25 cellular contexts compared by ENCODE assay signal in the genomic region with DNA sequence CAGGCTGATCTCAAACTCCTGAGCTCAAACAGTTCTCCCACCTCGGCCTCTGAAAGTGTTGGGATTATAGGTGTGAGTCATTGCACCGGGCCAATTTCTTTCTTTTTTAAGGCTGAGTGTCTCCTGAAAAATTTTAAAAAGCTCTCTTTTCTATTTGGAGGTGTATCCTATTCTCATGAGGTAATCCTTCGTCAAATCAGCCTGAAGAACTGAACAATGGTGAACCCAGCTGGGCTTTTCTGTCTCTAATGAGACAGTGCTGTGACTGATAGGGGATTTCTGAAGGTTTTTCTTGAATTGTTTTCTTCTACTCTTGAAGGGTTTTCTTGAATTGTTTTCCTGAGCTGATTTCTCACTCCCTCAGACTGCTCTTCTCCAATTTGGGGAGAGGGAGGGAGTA. TPM values are rescaled to one million over a fixed set of nuclear protein-coding genes. Genes with fewer than 3 reads are reported as not detected.
A peak's percentile ranks its signal among the peaks of the same experiment; 100 is the strongest.
DNase-seq lines count a peak whose midpoint lies in the region; ATAC-seq and TF ChIP-seq lines count a peak whose summit lies in the region.
"Had no signal": no experiment of that assay in that cellular context is flagged by ENCODE, and none has a peak within 500 bp of the region (broad histone marks: within the 10 kb centered on the region; RNA-seq: fewer than 3 reads in every experiment).

No MANE protein-coding gene starts in this region.

- peak overlapping the region; percentile 82 for H3K27ac Mint-ChIP-seq in endodermal cell
- H3K27ac Mint-ChIP-seq: HFFc6 had no signal

- H3K9me3 Mint-ChIP-seq in endodermal cell = peaks cover 8% of the 10 kb centered on the region
- H3K9me3 Mint-ChIP-seq: CD8-positive, alpha-beta memory T cell; HFFc6 had no signal

- H2BK5ac ChIP-seq in mesendoderm (ENCODE audit: low read length) = no peak overlapping the region

- H3K9ac ChIP-seq in NT2/D1 (ENCODE audit: insufficient read length, low read depth) (no peak overlapping the region), endodermal cell (ENCODE audit: extremely low read depth, low read length, poor library complexity, severe bottlenecking) (peak overlapping the region; percentile 12), mesendoderm (ENCODE audit: low read length) (no peak overlapping the region)

- H3K36me3 ChIP-seq in NT2/D1 (ENCODE audit: insufficient read depth, insufficient read length, low read length) (no peaks in the 10 kb centered on the region), endodermal cell (ENCODE audit: control insufficient read depth, insufficient read depth, low read length) (no peaks in the 10 kb centered on the region), mesendoderm (ENCODE audit: control insufficient read depth, insufficient read depth, low read length) (no peaks in the 10 kb centered on the region)
- H3K36me3 ChIP-seq: Peyer's patch, SJCRH30 had no signal

- no peak overlapping the region for H4K5ac ChIP-seq in mesendoderm (ENCODE audit: low read length)

- peaks cover 25% of the 10 kb centered on the region for H3K4me1 Mint-ChIP-seq in endodermal cell
- H3K4me1 Mint-ChIP-seq: CD8-positive, alpha-beta memory T cell had no signal

- no peak overlapping the region for H3K18ac ChIP-seq in mesendoderm (ENCODE audit: low read length)

- H3K79me1 ChIP-seq in mesendoderm (ENCODE audit: low read length) = no peaks in the 10 kb centered on the region

- 26 to 27% methylated on average over 2 to 3 of the region's 3 CpGs for WGBS in endodermal cell (ENCODE audit: insufficient coverage in 1 of 2, insufficient read length in 1 of 2), 2 experiments
- WGBS in mesendoderm (ENCODE audit: extremely low coverage, insufficient coverage, low lambda C conversion rate) = no CpG with 5 or more reads among the region's 3 CpGs

- no peak overlapping the region for H3K4ac ChIP-seq in mesendoderm (ENCODE audit: low read depth, low read length)

- H3K36me3 Mint-ChIP-seq in endodermal cell (ENCODE audit: low read depth) = no peaks in the 10 kb centered on the region

- no peak overlapping the region for H3K56ac ChIP-seq in mesendoderm (ENCODE audit: low read length)

- no peak overlapping the region for H2AK5ac ChIP-seq in mesendoderm (ENCODE audit: low read length)

- no peaks in the 10 kb centered on the region for H3K79me2 ChIP-seq in mesendoderm (ENCODE audit: control insufficient read depth, insufficient read depth, low read length)

- H4K8ac ChIP-seq in mesendoderm (ENCODE audit: low read depth, low read length) = peak overlapping the region; percentile 28

- H3K4me1 ChIP-seq in NT2/D1 (ENCODE audit: insufficient read depth, insufficient read length) = peaks cover 2% of the 10 kb centered on the region
- no peaks in the 10 kb centered on the region for H3K4me1 ChIP-seq in endodermal cell (ENCODE audit: control insufficient read depth, insufficient read depth, low read length)
- no peaks in the 10 kb centered on the region for H3K4me1 ChIP-seq in mesendoderm (ENCODE audit: control insufficient read depth, low read depth, low read length)
- H3K4me1 ChIP-seq: Peyer's patch, SJCRH30 had no signal

- H3K23ac ChIP-seq in mesendoderm (ENCODE audit: low read length) = no peak overlapping the region

- no peak overlapping the region for H3K4me2 ChIP-seq in mesendoderm (ENCODE audit: low read length)

- H3K27me3 Mint-ChIP-seq in endodermal cell (ENCODE audit: insufficient read depth) = no peaks in the 10 kb centered on the region

- H3K9me3 ChIP-seq in NT2/D1 (ENCODE audit: insufficient read depth, low read length) (peaks cover 9% of the 10 kb centered on the region; the same call in 1 of the 2 replicates), endodermal cell (ENCODE audit: control insufficient read depth, low read length) (peaks cover 9% of the 10 kb centered on the region)
- H3K9me3 ChIP-seq: Peyer's patch had no signal

- H3K4me3 ChIP-seq in GM12865 (ENCODE audit: low read depth, low read length) = no peak overlapping the region
- H3K4me3 ChIP-seq in NT2/D1 (ENCODE audit: insufficient read length, low read depth) = no peak overlapping the region
- H3K4me3 ChIP-seq in endodermal cell (ENCODE audit: low read length) = peak overlapping the region; percentile 44
- no peak overlapping the region for H3K4me3 ChIP-seq in mesendoderm (ENCODE audit: low read length)
- H3K4me3 ChIP-seq: Peyer's patch, SJCRH30 had no signal

- H3K27ac ChIP-seq in endodermal cell (ENCODE audit: low read depth, low read length) (peak overlapping the region; percentile 0), mesendoderm (ENCODE audit: low read depth, low read length) (peak overlapping the region; percentile 80)
- H3K27ac ChIP-seq: Peyer's patch, SJCRH30 had no signal

- no peak for TF ChIP-seq CTCF in GM12865 (IDR thresholded peaks at IDR 0.05; ENCODE audit: insufficient read depth, low read depth, low read length, missing control alignments)
- TF ChIP-seq CTCF in endodermal cell (conservative IDR thresholded peaks at IDR 0.05) = no peak

- H3K27me3 ChIP-seq in NT2/D1 (ENCODE audit: insufficient read depth, insufficient read length) = no peaks in the 10 kb centered on the region
- H3K27me3 ChIP-seq in endodermal cell (ENCODE audit: control insufficient read depth, insufficient read depth, low read length, poor library complexity, severe bottlenecking) = no peaks in the 10 kb centered on the region
- no peaks in the 10 kb centered on the region for H3K27me3 ChIP-seq in mesendoderm (ENCODE audit: insufficient read depth, low read length, poor library complexity)
- H3K27me3 ChIP-seq: Peyer's patch, SJCRH30 had no signal

- H3K4me3 Mint-ChIP-seq in endodermal cell = no peak overlapping the region
- H3K4me3 Mint-ChIP-seq: CD8-positive, alpha-beta memory T cell; HFFc6 had no signal

- no peak for ATAC-seq in HG03108 (IDR thresholded peaks at IDR 0.05; ENCODE audit: unreplicated experiment)

- DNase-seq in GM12865 (ENCODE audit: low read depth) (peak; percentile 6), NT2/D1 (ENCODE audit: low read depth, low spot score) (peak; percentile 36), endodermal cell (no peak), mesendoderm (peak; percentile 60), NCI-H1694 (lab: John Stamatoyannopoulos, UW) (no peak), kidney tubule cell (ENCODE audit: low spot score) (no peak), NCI-H2196 treated with DMSO at 0.1 percent for 48 hours (lab: John Stamatoyannopoulos, UW; ENCODE audit: unreplicated experiment) (no peak)
- DNase-seq: 8988T; AML-193; C1 segment of cervical spinal cord; Calu3; CD8-positive, alpha-beta memory T cell; DMS153; GDM1; HFFc6; KBM-7; NCI-H1092; NCI-H1436 treated with DMSO at 0.1 percent for 48 hours; NCI-H2029; NCI-H226; NCI-H524; NCI-H82; Peyer's patch; SJCRH30 had no signal

- H2BK15ac ChIP-seq in mesendoderm (replicated peaks; ENCODE audit: low read depth) = no peak overlapping the region

- H2BK120ac ChIP-seq in mesendoderm (ENCODE audit: low read depth, low read length) = no peak overlapping the region

RNA-seq across cellular contexts. Expression of gene CALU, which starts 30.9 kb away (rescaled TPM):
- total RNA-seq in endodermal cell = 100 to 1,000 TPM; 160 to 186 TPM
- 189 TPM for polyA plus RNA-seq in endodermal cell (2013, experiment 1 of 2)
- 189 TPM for polyA plus RNA-seq in endodermal cell (2013, experiment 2 of 2)
- 133 TPM for polyA plus RNA-seq in mesendoderm (2013, experiment 1 of 2)
- polyA plus RNA-seq in mesendoderm (2013, experiment 2 of 2) = 130 TPM

RNA-seq across cellular contexts. Expression of gene GARIN1A, which starts 36.1 kb away (rescaled TPM):
- total RNA-seq in endodermal cell = under 1 TPM; 0.15 to 0.64 TPM
- polyA plus RNA-seq in endodermal cell (2013, experiment 1 of 2) = 0.53 TPM
- polyA plus RNA-seq in endodermal cell (2013, experiment 2 of 2) = 0.62 TPM
- polyA plus RNA-seq in mesendoderm (2013, experiment 1 of 2) = 0.17 TPM
- 0.07 TPM for polyA plus RNA-seq in mesendoderm (2013, experiment 2 of 2)

Comparison
In these comparisons a context has a peak if more than half of its experiments do, and no peak if none do; other contexts are left out.
1. DNase-seq: peak in GM12865 (single experiment), NT2/D1 (single experiment) and mesendoderm (single experiment); none in endodermal cell (single experiment), NCI-H1694 (single experiment), kidney tubule cell (single experiment) and NCI-H2196 treated with DMSO at 0.1 percent for 48 hours (single experiment).